ENCODE assay signal across 8 cellular contexts in the genomic region with DNA sequence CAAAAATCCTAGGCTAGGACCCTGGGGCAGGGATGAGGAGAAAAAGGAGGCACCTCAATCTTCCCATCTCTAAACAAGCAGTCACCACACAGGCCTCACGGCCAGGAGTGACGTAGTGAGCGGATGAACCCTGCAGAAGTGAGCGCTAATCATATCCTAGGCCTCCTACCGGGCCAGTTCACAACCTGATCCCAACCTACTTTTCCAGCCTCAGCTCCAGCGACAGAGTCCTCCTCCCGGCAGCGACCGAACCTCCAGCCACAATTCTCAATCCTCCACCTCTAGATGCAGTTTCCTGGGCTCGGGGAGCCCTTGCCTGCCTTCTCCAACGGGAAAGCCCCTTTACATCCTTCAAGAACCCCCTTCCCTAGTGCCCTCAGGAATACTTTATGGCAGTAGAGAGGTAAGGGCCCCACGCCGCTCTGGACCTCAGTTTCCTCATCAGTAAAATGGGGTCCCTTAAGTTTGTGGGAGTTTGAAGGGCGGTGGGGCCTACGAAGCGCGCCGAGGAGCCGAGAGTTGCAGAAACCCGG. TPM values are rescaled to one million over a fixed set of nuclear protein-coding genes. Genes with fewer than 3 reads are reported as not detected.
A peak's percentile ranks its signal among the peaks of the same experiment; 100 is the strongest.
DNase-seq lines count a peak whose midpoint lies in the region; ATAC-seq and TF ChIP-seq lines count a peak whose summit lies in the region.

No MANE protein-coding gene starts in this region.

- no peaks in the 10 kb centered on the region for H3K27me3 ChIP-seq in ovary

- DNase-seq in G401 (ENCODE audit: low spot score) (peak; percentile 70), HUDEP-2 (lab: John Stamatoyannopoulos, UW; ENCODE audit: unreplicated experiment in 76 of 76) (peak in 39 of 76 experiments; percentile 2 to 50 (median 20)), WTC11 (ENCODE audit: low spot score) (no peak), fibroblast of mammary gland (ENCODE audit: low read depth) (peak; percentile 64), ovary (no peak), HEK293T (ENCODE audit: extremely low spot score) (no peak), SW480 (ENCODE audit: low spot score) (no peak)

- H3K4me1 Mint-ChIP-seq in WTC11, result peaks cover 19% of the 10 kb centered on the region

- H3K27ac Mint-ChIP-seq in WTC11, result peak overlapping the region; percentile 89

- H3K27me3 Mint-ChIP-seq in WTC11 (ENCODE audit: low read depth), result no peaks in the 10 kb centered on the region

- intact Hi-C loops in ovary (cut with DNase I), result no loop called here

- TF ChIP-seq CTCF in WTC11 (IDR thresholded peaks at IDR 0.05) (no peak), fibroblast of mammary gland (conservative IDR thresholded peaks at IDR 0.05; ENCODE audit: control insufficient read depth, insufficient read depth, low read depth, low read length) (no peak), ovary (IDR thresholded peaks at IDR 0.05) (no peak)

- no peak for TF ChIP-seq EP300 in ovary (IDR thresholded peaks at IDR 0.05)

- no peaks in the 10 kb centered on the region for H3K9me3 Mint-ChIP-seq in WTC11

- peaks cover 4% of the 10 kb centered on the region for H3K4me1 ChIP-seq in ovary (ENCODE audit: insufficient read depth)

- H3K27ac ChIP-seq in ovary, result no peak overlapping the region

- CTCF ChIA-PET in WTC11 (lab: Charles Lee), result interaction anchor here (0.8 to 2.4 kb wide), 7 partner anchors 30 to 87 kb away, joined by 3 to 22 read pairs (median 6); a partner anchor contains a TSS
- CTCF ChIA-PET in HEK293T (lab: Yijun Ruan, JAX), result interaction anchor here (0.6 to 1.7 kb wide), 3 partner anchors 70 to 87 kb away, joined by 3 to 6 read pairs (median 3); no protein-coding TSS in a partner anchor

- WGBS in ovary, 3 donors, result 1 to 2% (median 2%) methylated on average over 20 of the region's 20 CpGs

- H3K4me3 ChIP-seq in fibroblast of mammary gland (ENCODE audit: control insufficient read depth, low read depth, low read length), result peak overlapping the region; percentile 98
- peak overlapping the region; percentile 94 for H3K4me3 ChIP-seq in ovary

- in situ Hi-C loops in G401 (cut with HindIII; ENCODE audit: low sequenced_read_pairs), result no loop called here

- peak overlapping the region; percentile 99 for H3K4me3 Mint-ChIP-seq in WTC11

- ATAC-seq in WTC11 (no peak), GM18498 (IDR thresholded peaks at IDR 0.05; ENCODE audit: unreplicated experiment) (no peak)

- H3K9me3 ChIP-seq in ovary, result no peaks in the 10 kb centered on the region

- POLR2A ChIA-PET in WTC11 (lab: Charles Lee), result interaction anchor here (1.0 to 1.4 kb wide), 2 partner anchors 22 to 88 kb away, joined by 3 to 6 read pairs; a partner anchor contains a TSS
- POLR2A ChIA-PET in HEK293T (lab: Yijun Ruan, JAX), result interaction anchor here (1.0 to 2.4 kb wide), 9 partner anchors 9 to 119 kb away, joined by 3 to 21 read pairs (median 6); a partner anchor contains a TSS

- H3K36me3 ChIP-seq in ovary, result no peaks in the 10 kb centered on the region

- TF ChIP-seq POLR2A in ovary (IDR thresholded peaks at IDR 0.05), result no peak

- H3K36me3 Mint-ChIP-seq in WTC11, result peaks cover 3% of the 10 kb centered on the region

TF ChIP-seq in WTC11, 78 proteins besides CTCF, POLR2A, EP300 and RAD21:
- no peak for TF ChIP-seq PRRX2 (CRISPR knock-in tag; IDR thresholded peaks at IDR 0.05)
- TF ChIP-seq, protein P1, sequence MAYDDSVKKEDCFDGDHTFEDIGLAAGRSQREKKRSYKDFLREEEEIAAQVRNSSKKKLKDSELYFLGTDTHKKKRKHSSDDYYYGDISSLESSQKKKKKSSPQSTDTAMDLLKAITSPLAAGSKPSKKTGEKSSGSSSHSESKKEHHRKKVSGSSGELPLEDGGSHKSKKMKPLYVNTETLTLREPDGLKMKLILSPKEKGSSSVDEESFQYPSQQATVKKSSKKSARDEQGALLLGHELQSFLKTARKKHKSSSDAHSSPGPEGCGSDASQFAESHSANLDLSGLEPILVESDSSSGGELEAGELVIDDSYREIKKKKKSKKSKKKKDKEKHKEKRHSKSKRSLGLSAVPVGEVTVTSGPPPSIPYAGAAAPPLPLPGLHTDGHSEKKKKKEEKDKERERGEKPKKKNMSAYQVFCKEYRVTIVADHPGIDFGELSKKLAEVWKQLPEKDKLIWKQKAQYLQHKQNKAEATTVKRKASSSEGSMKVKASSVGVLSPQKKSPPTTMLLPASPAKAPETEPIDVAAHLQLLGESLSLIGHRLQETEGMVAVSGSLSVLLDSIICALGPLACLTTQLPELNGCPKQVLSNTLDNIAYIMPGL (CRISPR knock-in tag; IDR thresholded peaks at IDR 0.05), result 0 out of 2 replicates have a peak, but pooled peaks have one; percentile 6
- no peak for TF ChIP-seq TEAD4 (CRISPR knock-in tag; IDR thresholded peaks at IDR 0.05)

TF ChIP-seq in HEK293T, 16 proteins besides CTCF, POLR2A, EP300 and RAD21:
- TF ChIP-seq, protein P2, sequence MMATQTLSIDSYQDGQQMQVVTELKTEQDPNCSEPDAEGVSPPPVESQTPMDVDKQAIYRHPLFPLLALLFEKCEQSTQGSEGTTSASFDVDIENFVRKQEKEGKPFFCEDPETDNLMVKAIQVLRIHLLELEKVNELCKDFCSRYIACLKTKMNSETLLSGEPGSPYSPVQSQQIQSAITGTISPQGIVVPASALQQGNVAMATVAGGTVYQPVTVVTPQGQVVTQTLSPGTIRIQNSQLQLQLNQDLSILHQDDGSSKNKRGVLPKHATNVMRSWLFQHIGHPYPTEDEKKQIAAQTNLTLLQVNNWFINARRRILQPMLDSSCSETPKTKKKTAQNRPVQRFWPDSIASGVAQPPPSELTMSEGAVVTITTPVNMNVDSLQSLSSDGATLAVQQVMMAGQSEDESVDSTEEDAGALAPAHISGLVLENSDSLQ (IDR thresholded peaks at IDR 0.05), result no peak
- TF ChIP-seq FOXK2 (IDR thresholded peaks at IDR 0.05) (no peak), BHLHE40 (IDR thresholded peaks at IDR 0.05; ENCODE audit: borderline replicate concordance) (no peak), FOXA1 (IDR thresholded peaks at IDR 0.05) (no peak), ZNF384 (IDR thresholded peaks at IDR 0.05) (no peak), HDGF (IDR thresholded peaks at IDR 0.05; ENCODE audit: borderline replicate concordance) (no peak)

RNA-seq across cellular contexts. Expression of a gene that starts 1.4 kb away (rescaled TPM):
- 27.9 and 52.0 TPM in 2 replicates for total RNA-seq in G401 (2014; rRNA removed; shearing (Covaris generic))
- total RNA-seq in WTC11 (2021), result 13.5 to 17.3 TPM (median 16.6 TPM) in 3 replicates
- total RNA-seq in ovary, result 1 to 10 TPM; 4.2 to 7.4 (median 5.7) TPM
- 1 to 10 TPM; 1.3 to 6.7 TPM for polyA plus RNA-seq in ovary

RNA-seq across cellular contexts. Expression of a gene that starts 1.6 kb away (rescaled TPM):
- 12.0 and 21.2 TPM in 2 replicates for total RNA-seq in G401 (2014; rRNA removed; shearing (Covaris generic))
- total RNA-seq in WTC11 (2021) (26.7 to 29.3 TPM (median 29.1 TPM) in 3 replicates), ovary (10 to 100 TPM; 12.4 to 16.3 (median 14.8) TPM)
- 10 to 100 TPM in 1 of 2 donors, 1 to 10 TPM in 1; 2.3 to 12.0 TPM for polyA plus RNA-seq in ovary

RNA-seq across cellular contexts. Expression of a gene that starts 16.1 kb away (rescaled TPM):
- 0.44 and 2.8 TPM in 2 replicates for total RNA-seq in G401 (2014; rRNA removed; shearing (Covaris generic))
- total RNA-seq in WTC11 (2021) (2.5 to 4.9 TPM (median 4.1 TPM) in 3 replicates), ovary (1 to 10 TPM; 1.1 to 2.9 (median 1.5) TPM)
- 1 to 10 TPM in 1 of 2 donors, under 1 TPM in 1; 0.30 to 1.4 TPM for polyA plus RNA-seq in ovary

RNA-seq across cellular contexts. Expression of a gene that starts 22.0 kb away (rescaled TPM):
- 121 and 129 TPM in 2 replicates for total RNA-seq in G401 (2014; rRNA removed; shearing (Covaris generic))
- total RNA-seq in WTC11 (2021) (85.7 to 114 TPM (median 110 TPM) in 3 replicates), ovary (100 to 1,000 TPM in 1 of 7 donors, 10 to 100 TPM in 6; 72.1 to 114 (median 84.5) TPM)
- polyA plus RNA-seq in ovary, result 100 to 1,000 TPM; 117 to 141 TPM

RNA-seq across cellular contexts. Expression of a gene that starts 35.6 kb away (rescaled TPM):
- total RNA-seq in G401 (2014; rRNA removed; shearing (Covaris generic)), result 52.5 and 55.3 TPM in 2 replicates
- total RNA-seq in WTC11 (2021), result 58.3 to 71.3 TPM (median 69.3 TPM) in 3 replicates
- total RNA-seq in ovary, result 10 to 100 TPM; 34.1 to 51.9 (median 40.5) TPM
- 10 to 100 TPM; 18.6 to 29.2 TPM for polyA plus RNA-seq in ovary

Comparison
In these comparisons a context has a peak if more than half of its experiments do, and no peak if none do; other contexts are left out.
1. DNase-seq: peak in G401 (single experiment), HUDEP-2 (39 of 76) and fibroblast of mammary gland (single experiment); none in WTC11 (single experiment), ovary (0 of 5), HEK293T (single experiment) and SW480 (single experiment).